In genomic region chr1:193960499-193960898, GRCh38 we compare ENCODE assay signal across 18 cellular contexts.
"Had no signal": no experiment of that assay in that cellular context is flagged by ENCODE, and none has a peak within 500 bp of the region (broad histone marks: within the 10 kb centered on the region; RNA-seq: fewer than 3 reads in every experiment).

No MANE protein-coding gene starts in this region.

- H3K4me3 ChIP-seq: ascending aorta, colonic mucosa, prostate gland, tibial artery had no signal

- FAIRE-seq: endometrium had no signal

- ATAC-seq: activated naive CD4-positive, alpha-beta T cell treated with anti-CD3 and anti-CD28 coated beads, Interleukin-2, amount 50 U/mL, for 72 hours; activated T-helper 17 cell treated with anti-CD3 and anti-CD28 coated beads, Interleukin-2, amount 50 U/mL, for 72 hours; stimulated activated naive CD8-positive, alpha-beta T cell treated with anti-CD3 and anti-CD28 coated beads, Interleukin-15, amount 100 ng/mL, for 72 hours had no signal

- H3K36me3 ChIP-seq: ascending aorta, colonic mucosa, prostate gland, tibial artery had no signal

- DNase-seq: activated CD4-positive, alpha-beta T cell treated with anti-CD3 and anti-CD28 coated beads for 1 hour; activated CD4-positive, alpha-beta T cell treated with anti-CD3 and anti-CD28 coated beads, Interleukin-2, amount 50 U/mL, for 1 hour; activated T-cell treated with anti-CD3 and anti-CD28 coated beads, Interleukin-2, amount 50 U/mL, for 24 hours; colonic mucosa; foreskin fibroblast; hippocampal formation; kidney glomerular epithelial cell; right cardiac atrium; stimulated activated CD4-positive, alpha-beta T cell treated with anti-CD3 and anti-CD28 coated beads, Interleukin-1b, Interleukin-23, amount 100 ng/mL, for 48 hours; stimulated activated naive CD8-positive, alpha-beta T cell treated with anti-CD3 and anti-CD28 coated beads, Interleukin-15, amount 100 ng/mL, for 72 hours; T-helper 1 cell; T-helper 9 cell; tibial artery had no signal

- H3K9me3 ChIP-seq: ascending aorta, colonic mucosa, prostate gland, tibial artery had no signal

- H3K4me1 ChIP-seq: ascending aorta, colonic mucosa, prostate gland, tibial artery had no signal

- H3K27me3 ChIP-seq: ascending aorta, colonic mucosa, tibial artery had no signal
